24 cellular contexts compared by ENCODE assay signal in the genomic region with DNA sequence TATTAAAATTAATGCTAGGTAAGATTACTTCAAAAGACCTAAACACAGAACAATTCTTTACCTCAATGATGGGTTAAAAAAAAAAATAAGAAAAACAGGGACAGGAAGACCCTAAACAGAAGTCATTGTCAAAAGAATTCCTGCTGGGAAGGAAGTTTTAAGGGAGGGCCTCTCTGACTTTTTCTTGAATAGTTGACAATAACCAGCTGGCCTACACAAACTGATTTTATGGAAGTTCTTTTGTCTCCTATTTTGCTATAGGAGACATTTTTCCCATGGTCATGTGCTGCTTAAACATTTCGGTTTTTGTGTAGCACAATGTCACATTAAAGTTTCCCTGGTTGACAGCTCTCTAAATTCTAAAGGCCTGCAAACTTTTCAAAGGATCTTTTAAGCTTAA. TPM values are rescaled to one million over a fixed set of nuclear protein-coding genes. Genes with fewer than 3 reads are reported as not detected.
"Had no signal": no experiment of that assay in that cellular context is flagged by ENCODE, and none has a peak within 500 bp of the region (broad histone marks: within the 10 kb centered on the region; RNA-seq: fewer than 3 reads in every experiment).

No MANE protein-coding gene starts in this region.

- H3K27ac ChIP-seq: brain microvascular endothelial cell, Peyer's patch, RWPE1 had no signal

- H3K27me3 Mint-ChIP-seq: activated CD4-positive, alpha-beta memory T cell treated with anti-CD3 and anti-CD28 coated beads for 36 hours; activated CD4-positive, alpha-beta T cell treated with anti-CD3 and anti-CD28 coated beads, Interleukin-2, amount 10 ng/mL, durations not matched to agents 7 days and 5 days; activated naive CD8-positive, alpha-beta T cell treated with anti-CD3 and anti-CD28 coated beads for 36 hours had no signal

- H3K9me3 Mint-ChIP-seq: activated CD4-positive, alpha-beta memory T cell treated with anti-CD3 and anti-CD28 coated beads for 36 hours; activated CD4-positive, alpha-beta T cell treated with anti-CD3 and anti-CD28 coated beads, Interleukin-2, amount 10 ng/mL, durations not matched to agents 7 days and 5 days; activated naive CD4-positive, alpha-beta T cell treated with anti-CD3 and anti-CD28 coated beads, Interleukin-2, amount 10 ng/mL, durations not matched to agents 7 days and 5 days; activated naive CD8-positive, alpha-beta T cell treated with anti-CD3 and anti-CD28 coated beads for 36 hours; activated T-cell treated with anti-CD3 and anti-CD28 coated beads, Interleukin-2, amount 50 U/mL, for 72 hours; activated T-helper 2 cell treated with anti-CD3 and anti-CD28 coated beads, Interferon-gamma antibody, Interleukin-2, Interleukin-4, amounts not matched to agents 10 μg/mL and 5 μg/mL and 100 μg/mL, durations not matched to agents 14 hours and 24 hours and 36 hours had no signal

- H3K4me3 Mint-ChIP-seq: activated CD4-positive, alpha-beta memory T cell treated with anti-CD3 and anti-CD28 coated beads for 36 hours; activated CD4-positive, alpha-beta T cell treated with anti-CD3 and anti-CD28 coated beads, Interleukin-2, amount 10 ng/mL, durations not matched to agents 7 days and 5 days; activated naive CD4-positive, alpha-beta T cell treated with anti-CD3 and anti-CD28 coated beads, Interleukin-2, amount 10 ng/mL, durations not matched to agents 7 days and 5 days; activated naive CD8-positive, alpha-beta T cell treated with anti-CD3 and anti-CD28 coated beads for 36 hours; activated T-cell treated with anti-CD3 and anti-CD28 coated beads, Interleukin-2, amount 50 U/mL, for 72 hours; T-helper 17 cell; WTC11 had no signal

- H3K4me1 ChIP-seq: Peyer's patch had no signal

- H3K9me3 ChIP-seq: Peyer's patch had no signal

- H3K4me1 Mint-ChIP-seq: activated CD4-positive, alpha-beta T cell treated with anti-CD3 and anti-CD28 coated beads, Interleukin-2, amount 10 ng/mL, durations not matched to agents 7 days and 5 days; activated naive CD4-positive, alpha-beta T cell treated with anti-CD3 and anti-CD28 coated beads, Interleukin-2, amount 10 ng/mL, durations not matched to agents 7 days and 5 days had no signal

- ATAC-seq: activated T-cell treated with anti-CD3 and anti-CD28 coated beads, Interleukin-2, amount 50 U/mL, for 72 hours; T-helper 17 cell; WTC11 had no signal

- H3K27ac Mint-ChIP-seq: activated CD4-positive, alpha-beta memory T cell treated with anti-CD3 and anti-CD28 coated beads for 36 hours; activated CD4-positive, alpha-beta T cell treated with anti-CD3 and anti-CD28 coated beads, Interleukin-2, amount 10 ng/mL, durations not matched to agents 7 days and 5 days; activated naive CD4-positive, alpha-beta T cell treated with anti-CD3 and anti-CD28 coated beads, Interleukin-2, amount 10 ng/mL, durations not matched to agents 7 days and 5 days; activated naive CD8-positive, alpha-beta T cell treated with anti-CD3 and anti-CD28 coated beads for 36 hours; activated T-cell treated with anti-CD3 and anti-CD28 coated beads, Interleukin-2, amount 50 U/mL, for 72 hours; activated T-helper 2 cell treated with anti-CD3 and anti-CD28 coated beads, Interferon-gamma antibody, Interleukin-2, Interleukin-4, amounts not matched to agents 10 μg/mL and 5 μg/mL and 100 μg/mL, durations not matched to agents 14 hours and 24 hours and 36 hours; T-helper 17 cell had no signal

- H3K36me3 ChIP-seq: brain microvascular endothelial cell, Peyer's patch had no signal

- H3K27me3 ChIP-seq: brain microvascular endothelial cell, Peyer's patch had no signal

- H3K4me3 ChIP-seq: Peyer's patch had no signal

- DNase-seq: activated CD4-positive, alpha-beta memory T cell treated with anti-CD3 and anti-CD28 coated beads for 36 hours; activated CD4-positive, alpha-beta T cell treated with anti-CD3 and anti-CD28 coated beads for 1 hour; activated CD4-positive, alpha-beta T cell treated with anti-CD3 and anti-CD28 coated beads, Interleukin-2, amount 10 ng/mL, durations not matched to agents 7 days and 5 days; activated gamma-delta T cell treated with Interleukin-2 at 50 U/mL for 16 hours; activated naive CD4-positive, alpha-beta T cell treated with anti-CD3 and anti-CD28 coated beads, Interleukin-2, amount 10 ng/mL, durations not matched to agents 7 days and 5 days; activated naive CD8-positive, alpha-beta T cell treated with anti-CD3 and anti-CD28 coated beads for 36 hours; activated T-cell treated with anti-CD3 and anti-CD28 coated beads for 4 hours; activated T-cell treated with anti-CD3 and anti-CD28 coated beads, Interleukin-2, amount 50 U/mL, for 72 hours; brain microvascular endothelial cell; Kasumi-1; KBM-7; NCI-H146; NCI-H187 treated with DMSO at 0.1 percent for 48 hours; NCI-H2081 treated with DMSO at 0.1 percent for 48 hours; NCI-H446; NCI-H524; Peyer's patch; SHP77; T-helper 17 cell; T-helper 9 cell had no signal

- H3K36me3 Mint-ChIP-seq: activated CD4-positive, alpha-beta memory T cell treated with anti-CD3 and anti-CD28 coated beads for 36 hours; activated naive CD4-positive, alpha-beta T cell treated with anti-CD3 and anti-CD28 coated beads, Interleukin-2, amount 10 ng/mL, durations not matched to agents 7 days and 5 days; activated naive CD8-positive, alpha-beta T cell treated with anti-CD3 and anti-CD28 coated beads for 36 hours had no signal

RNA-seq across cellular contexts. Expression of gene RFTN2, which starts 55.3 kb away (rescaled TPM):
- total RNA-seq: activated CD4-positive, alpha-beta memory T cell treated with anti-CD3 and anti-CD28 coated beads for 36 hours; activated CD4-positive, alpha-beta T cell treated with anti-CD3 and anti-CD28 coated beads, Interleukin-2, amount 10 ng/mL, durations not matched to agents 7 days and 5 days; activated CD8-positive, alpha-beta memory T cell treated with anti-CD3 and anti-CD28 coated beads for 36 hours; activated naive CD8-positive, alpha-beta T cell treated with anti-CD3 and anti-CD28 coated beads for 36 hours; activated T-cell treated with anti-CD3 and anti-CD28 coated beads, Interleukin-2, amount 50 U/mL, for 72 hours; activated T-helper 2 cell treated with anti-CD3 and anti-CD28 coated beads, Interferon-gamma antibody, Interleukin-2, Interleukin-4, amounts not matched to agents 10 μg/mL and 5 μg/mL and 100 μg/mL, durations not matched to agents 14 hours and 24 hours and 36 hours had no signal
